Comparison of ENCODE assay signal across 8 cellular contexts in the genomic region with DNA sequence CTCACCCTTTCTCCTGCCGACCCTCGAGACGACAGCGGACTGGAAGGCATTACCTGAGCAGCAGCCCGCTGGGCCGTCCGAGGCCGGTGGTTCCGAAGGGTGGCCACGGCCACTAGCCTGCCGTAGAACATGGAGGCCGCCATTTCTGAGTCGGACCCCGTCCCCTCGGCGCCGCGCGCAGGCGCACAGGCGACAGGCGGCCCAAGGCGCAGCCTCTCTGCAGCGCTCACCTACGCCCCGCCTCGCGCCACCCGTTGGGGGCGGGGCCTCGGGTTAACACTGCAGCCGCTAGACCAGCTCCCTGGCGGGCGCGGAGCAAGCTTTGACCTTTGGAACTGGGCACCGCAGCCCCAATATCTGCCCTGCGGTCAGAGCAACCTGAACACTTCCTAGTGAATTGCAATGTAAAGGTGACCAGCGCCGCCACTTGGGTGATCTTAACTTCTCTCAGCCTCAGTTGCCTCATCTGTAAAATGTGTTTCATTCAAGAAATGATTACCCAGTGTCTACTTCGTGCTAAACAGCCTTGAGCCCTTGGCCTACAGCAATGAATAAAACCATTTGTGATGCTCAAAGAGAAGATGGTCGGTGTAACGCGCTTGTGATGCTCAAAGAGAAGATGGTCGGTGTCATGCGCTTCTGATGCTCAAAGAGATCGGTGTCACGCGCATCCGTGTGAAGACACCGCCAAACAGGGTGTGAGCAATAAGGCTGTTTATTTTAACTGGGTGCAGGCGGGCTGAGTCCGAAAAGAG. TPM values are rescaled to one million over a fixed set of nuclear protein-coding genes. Genes with fewer than 3 reads are reported as not detected.
DNase-seq lines count a peak whose midpoint lies in the region; ATAC-seq, FAIRE-seq and TF ChIP-seq lines count a peak whose summit lies in the region.

A gene (minus strand): TSS at position 147 of the 755 bp plus-strand sequence. CDS start 4 bp downstream, at position 143.

- H3K9ac ChIP-seq in HepG2 (ENCODE audit: insufficient read depth, low read depth, low read length), result peak within 1 kb of the TSS; percentile 88

- POLR2A ChIA-PET in HepG2 (lab: Yijun Ruan, JAX), result interaction anchor here (0.7 to 1.4 kb wide), 14 partner anchors 11 to 231 kb away, joined by 3 to 17 read pairs (median 3); a partner anchor contains a TSS

- peak; percentile 66 to 93 for TF ChIP-seq POLR2A in HepG2 (IDR thresholded peaks at IDR 0.05; ENCODE audit: insufficient read depth in 1 of 2, low read depth in 2 of 2, low read length in 2 of 2)

- WGBS in HepG2 (ENCODE audit: low lambda C conversion rate), result 33% methylated on average over 17 of the region's 52 CpGs

- in situ Hi-C loops in HepG2 (cut with HindIII; ENCODE audit: extremely low pct_ligation_motif_present, low pct_unique_long_range_greater_than_20kb), result no loop called here

- no peak for TF ChIP-seq EP300 in HepG2 (IDR thresholded peaks at IDR 0.05; ENCODE audit: low read depth in 2 of 2, low read length in 2 of 2)
- no peak for TF ChIP-seq EP300 in HepG2 (CRISPR knock-in tag; IDR thresholded peaks at IDR 0.05; ENCODE audit: borderline replicate concordance)

- peak within 1 kb of the TSS; percentile 85 for H2AFZ ChIP-seq in HepG2 (ENCODE audit: low read length)

- peaks cover 36% of the 10 kb centered on the region for H3K4me1 ChIP-seq in HepG2 (ENCODE audit: insufficient read depth, low read length)

- H3K4me3 ChIP-seq in HepG2 (replicated peaks in 1 of 3; ENCODE audit: insufficient read depth in 1 of 3, low read depth in 2 of 3, low read length in 3 of 3), result peak within 1 kb of the TSS; percentile 89 to 94 (median 90)

- H3K27me3 Mint-ChIP-seq in dendritic cell treated with granulocyte-macrophage colony-stimulating factor and Interleukin-4, amounts not matched to agents 40 ng/mL and 50 ng/mL, for 4 days, result no peaks in the 10 kb centered on the region

- no peaks in the 10 kb centered on the region for H3K27me3 ChIP-seq in HepG2 (ENCODE audit: control insufficient read depth in 1 of 2, insufficient read depth in 2 of 2, low read length in 2 of 2)

- peaks cover 9% of the 10 kb centered on the region for H3K36me3 Mint-ChIP-seq in dendritic cell treated with granulocyte-macrophage colony-stimulating factor and Interleukin-4, amounts not matched to agents 40 ng/mL and 50 ng/mL, for 4 days (ENCODE audit: low read depth)

- BruUV-seq in HepG2 (replicated peaks; lab: Mats Ljungman, UMichigan), result no TSS peak

- peak; percentile 75 for FAIRE-seq in HepG2 (lab: Jason Lieb, UNC)

- DNase-seq in NCI-H748 treated with DMSO at 0.1 percent for 48 hours (lab: John Stamatoyannopoulos, UW) (peak; percentile 84), HepG2 (ENCODE audit: low spot score) (peak; percentile 92)
- DNase-seq in activated CD4-positive, alpha-beta T cell treated with anti-CD3 and anti-CD28 coated beads, Interleukin-2, amount 50 U/mL, for 24 hours (ENCODE audit: low read depth in 1 of 2, low spot score in 1 of 2), result peak; percentile 72 to 87
- peak; percentile 87 to 92 for DNase-seq in stimulated activated CD4-positive, alpha-beta T cell treated with anti-CD3 and anti-CD28 coated beads, Interleukin-2, amount 100 ng/mL, for 48 hours

- H3K4me2 ChIP-seq in HepG2 (ENCODE audit: low read depth, low read length), result peak within 1 kb of the TSS; percentile 85

- H3K79me2 ChIP-seq in HepG2 (ENCODE audit: insufficient read depth, low read length), result peaks cover 43% of the 10 kb centered on the region

- no peaks in the 10 kb centered on the region for H3K9me3 Mint-ChIP-seq in dendritic cell treated with granulocyte-macrophage colony-stimulating factor and Interleukin-4, amounts not matched to agents 40 ng/mL and 50 ng/mL, for 4 days

- ATAC-seq in GM19351 (IDR thresholded peaks at IDR 0.05; ENCODE audit: unreplicated experiment) (peak; percentile 99), HG03520 (IDR thresholded peaks at IDR 0.05; ENCODE audit: unreplicated experiment) (peak; percentile 98), HepG2 (peak; percentile 99)

- peak within 1 kb of the TSS; percentile 90 for H3K27ac Mint-ChIP-seq in dendritic cell treated with granulocyte-macrophage colony-stimulating factor and Interleukin-4, amounts not matched to agents 40 ng/mL and 50 ng/mL, for 4 days

- no peaks in the 10 kb centered on the region for H3K9me3 ChIP-seq in HepG2 (ENCODE audit: low read length)

- H3K4me3 Mint-ChIP-seq in dendritic cell treated with granulocyte-macrophage colony-stimulating factor and Interleukin-4, amounts not matched to agents 40 ng/mL and 50 ng/mL, for 4 days, result peak within 1 kb of the TSS; percentile 96

- CTCF ChIA-PET in HepG2 (lab: Yijun Ruan, JAX; ENCODE audit: low intra/inter-chr PET ratio, low total read pairs), result interaction anchor here (1.7 kb wide), 1 partner anchor 37 kb away, joined by 4 read pairs; a partner anchor contains a TSS

- H4K20me1 ChIP-seq in HepG2 (ENCODE audit: insufficient read depth, low read length), result no peaks in the 10 kb centered on the region; the same call in 1 of the 2 replicates

- TF ChIP-seq CTCF in C4-2B (conservative IDR thresholded peaks at IDR 0.05) (no peak), HepG2 (CRISPR knock-in tag; IDR thresholded peaks at IDR 0.05) (peak; percentile 52)

- peaks cover 1 to 8% of the 10 kb centered on the region in 2 experiments; a peak in 2 of 5 replicates for H3K36me3 ChIP-seq in HepG2 (replicated peaks in 1 of 2; ENCODE audit: control insufficient read depth in 1 of 2, insufficient read depth in 2 of 2, low read length in 2 of 2)

- H3K27ac ChIP-seq in C4-2B (peak within 1 kb of the TSS; percentile 88), HepG2 (ENCODE audit: extremely low read length, insufficient read depth, low read length) (peak within 1 kb of the TSS; percentile 79)

- intact Hi-C loops in dendritic cell treated with granulocyte-macrophage colony-stimulating factor and Interleukin-4, amounts not matched to agents 40 ng/mL and 50 ng/mL, for 4 days (cut with micrococcal nuclease), result loop anchor here (5.0 kb wide), 1 partner anchor 36 kb away; a partner anchor contains a TSS
- intact Hi-C loops in HepG2 (cut with micrococcal nuclease; ENCODE audit: unreplicated experiment), result loop anchor here (1.0 to 5.0 kb wide), 2 partner anchors 36 to 206 kb away; a partner anchor contains a TSS

- TF ChIP-seq RAD21 in HepG2 (CRISPR knock-in tag; IDR thresholded peaks at IDR 0.05), result peak; percentile 28; the same call in 1 of the 2 replicates

- peaks cover 30% of the 10 kb centered on the region for H3K4me1 Mint-ChIP-seq in dendritic cell treated with granulocyte-macrophage colony-stimulating factor and Interleukin-4, amounts not matched to agents 40 ng/mL and 50 ng/mL, for 4 days (ENCODE audit: low read depth)

TF ChIP-seq in HepG2, 621 proteins besides CTCF, POLR2A, EP300 and RAD21 (continues in another document):
- TF ChIP-seq, protein P1, sequence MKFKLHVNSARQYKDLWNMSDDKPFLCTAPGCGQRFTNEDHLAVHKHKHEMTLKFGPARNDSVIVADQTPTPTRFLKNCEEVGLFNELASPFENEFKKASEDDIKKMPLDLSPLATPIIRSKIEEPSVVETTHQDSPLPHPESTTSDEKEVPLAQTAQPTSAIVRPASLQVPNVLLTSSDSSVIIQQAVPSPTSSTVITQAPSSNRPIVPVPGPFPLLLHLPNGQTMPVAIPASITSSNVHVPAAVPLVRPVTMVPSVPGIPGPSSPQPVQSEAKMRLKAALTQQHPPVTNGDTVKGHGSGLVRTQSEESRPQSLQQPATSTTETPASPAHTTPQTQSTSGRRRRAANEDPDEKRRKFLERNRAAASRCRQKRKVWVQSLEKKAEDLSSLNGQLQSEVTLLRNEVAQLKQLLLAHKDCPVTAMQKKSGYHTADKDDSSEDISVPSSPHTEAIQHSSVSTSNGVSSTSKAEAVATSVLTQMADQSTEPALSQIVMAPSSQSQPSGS (CRISPR knock-in tag; IDR thresholded peaks at IDR 0.05), result peak; percentile 26; the same call in 1 of the 2 replicates
- TF ChIP-seq ZNF556 (CRISPR knock-in tag; IDR thresholded peaks at IDR 0.05; ENCODE audit: borderline replicate concordance) (0 out of 2 replicates have a peak, but pooled peaks have one; percentile 54), SOX6 (IDR thresholded peaks at IDR 0.05) (no peak), SOX6 (CRISPR knock-in tag; IDR thresholded peaks at IDR 0.05) (peak; percentile 54), ZNF124 (CRISPR knock-in tag; IDR thresholded peaks at IDR 0.05) (peak; percentile 67; the same call in 1 of the 2 replicates), NFRKB (IDR thresholded peaks at IDR 0.05) (no peak), REL (CRISPR knock-in tag; conservative IDR thresholded peaks at IDR 0.05) (0 out of 2 replicates have a peak, but pooled peaks have one; percentile 59), ZNF350 (CRISPR knock-in tag; IDR thresholded peaks at IDR 0.05; ENCODE audit: borderline replicate concordance, low read depth) (peak; percentile 60; the same call in 1 of the 2 replicates)
- TF ChIP-seq, protein P2, sequence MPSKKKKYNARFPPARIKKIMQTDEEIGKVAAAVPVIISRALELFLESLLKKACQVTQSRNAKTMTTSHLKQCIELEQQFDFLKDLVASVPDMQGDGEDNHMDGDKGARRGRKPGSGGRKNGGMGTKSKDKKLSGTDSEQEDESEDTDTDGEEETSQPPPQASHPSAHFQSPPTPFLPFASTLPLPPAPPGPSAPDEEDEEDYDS (CRISPR knock-in tag; IDR thresholded peaks at IDR 0.05), result peak; percentile 59

RNA-seq across cellular contexts. Expression of the gene that starts here (rescaled TPM):
- total RNA-seq in HepG2 (2016; rRNA removed; fragmentation: Illumina TruSeq; extraction: Trizol), result 77.1 and 121 TPM in 2 replicates
- 12.0 and 15.2 TPM in 2 replicates for total RNA-seq in HepG2 (2016; cell fraction: cytosol; rRNA removed; fragmentation: Illumina TruSeq; extraction: Trizol; ENCODE audit: low read depth)
- total RNA-seq in HepG2 (2016; cell fraction: insoluble cytoplasmic fraction; rRNA removed; fragmentation: Illumina TruSeq; extraction: Trizol), result 75.9 and 120 TPM in 2 replicates
- 14.9 and 21.6 TPM in 2 replicates for total RNA-seq in HepG2 (2016; cell fraction: membrane; rRNA removed; fragmentation: Illumina TruSeq; extraction: Trizol)
- total RNA-seq in HepG2 (2016; cell fraction: nucleus; rRNA removed; fragmentation: Illumina TruSeq; extraction: Trizol), result 63.1 and 64.4 TPM in 2 replicates
- 20.2 and 28.4 TPM in 2 replicates for polyA plus RNA-seq in HepG2 (2011; rRNA removed)
- 14.6 and 18.2 TPM in 2 replicates for polyA plus RNA-seq in HepG2 (2011; cell fraction: cytosol; rRNA removed)
- polyA plus RNA-seq in HepG2 (2011; cell fraction: nucleus; rRNA removed), result 12.2 and 14.6 TPM in 2 replicates
- polyA plus RNA-seq in HepG2 (2012), result 28.9 and 43.9 TPM in 2 replicates
- polyA plus RNA-seq in HepG2 (2016; cell fraction: cytosol; fragmentation: Illumina TruSeq; extraction: Trizol; ENCODE audit: low read depth), result 4.5 and 4.8 TPM in 2 replicates
- polyA plus RNA-seq in HepG2 (2016; cell fraction: insoluble cytoplasmic fraction; fragmentation: Illumina TruSeq; extraction: Trizol; ENCODE audit: low read depth), result 89.7 and 98.4 TPM in 2 replicates
- 10.1 and 12.2 TPM in 2 replicates for polyA plus RNA-seq in HepG2 (2016; cell fraction: membrane; fragmentation: Illumina TruSeq; extraction: Trizol; ENCODE audit: low read depth)
- 43.8 and 44.1 TPM in 2 replicates for polyA plus RNA-seq in HepG2 (2016; cell fraction: nucleus; fragmentation: Illumina TruSeq; extraction: Trizol; ENCODE audit: insufficient read depth, low read depth)
- polyA minus RNA-seq in HepG2 (2011; rRNA and poly(A)+ RNA removed; ENCODE audit: low replicate concordance), result 8.5 and 8.7 TPM in 2 replicates
- polyA minus RNA-seq in HepG2 (2011; cell fraction: cytosol; rRNA and poly(A)+ RNA removed), result 20.0 and 21.3 TPM in 2 replicates
- polyA minus RNA-seq in HepG2 (2011; cell fraction: nucleus; rRNA and poly(A)+ RNA removed), result 62.0 and 67.2 TPM in 2 replicates

Comparison
In these comparisons a context has a peak if more than half of its experiments do, and no peak if none do; other contexts are left out.
1. Peak in every context shown above with its lines: DNase-seq, ATAC-seq, H3K4me3 ChIP-seq and H3K27ac ChIP-seq.